Comparison of ENCODE assay signal across 8 cellular contexts in the genomic region with DNA sequence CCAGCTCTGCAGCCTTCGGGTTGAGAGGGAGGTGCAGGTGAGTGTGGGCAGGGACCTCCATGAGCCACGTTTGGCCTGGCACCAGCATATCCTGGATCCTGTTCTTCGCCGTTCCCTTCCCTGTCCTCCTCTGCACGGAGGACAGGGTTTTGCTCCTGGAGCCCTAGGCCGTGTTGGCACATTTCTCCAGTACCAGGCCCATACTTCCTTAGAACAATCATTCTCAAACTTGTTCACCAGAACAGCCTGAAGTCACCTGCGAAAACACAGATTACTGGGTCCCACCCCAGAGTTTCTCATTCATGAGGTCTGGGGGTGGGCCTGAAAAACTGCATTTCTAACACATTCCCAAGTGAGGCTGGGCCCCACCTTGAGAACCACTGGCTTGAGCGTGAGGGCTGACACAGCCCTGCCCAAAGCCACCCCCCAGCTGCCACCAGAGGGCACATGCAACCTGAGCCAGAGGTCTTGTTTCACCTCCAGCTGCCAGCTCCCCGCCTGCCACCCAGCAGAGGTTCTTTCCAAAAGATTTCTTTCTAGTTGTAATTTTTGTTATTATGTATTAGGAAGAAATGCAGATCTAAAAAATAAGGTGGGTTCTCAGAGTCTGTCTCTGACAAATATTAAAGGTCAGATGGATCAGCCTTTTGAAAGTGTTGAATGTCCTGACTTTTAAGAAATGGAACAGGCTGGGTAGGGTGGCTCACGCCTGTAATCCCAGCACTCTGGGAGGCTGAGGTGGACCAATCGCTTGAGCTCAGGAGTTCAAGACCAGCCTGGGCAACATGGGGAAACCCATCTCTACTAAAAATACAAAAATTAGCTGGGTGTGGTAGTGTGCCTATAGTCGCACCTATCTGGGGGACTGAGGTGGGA. TPM values are rescaled to one million over a fixed set of nuclear protein-coding genes. Genes with fewer than 3 reads are reported as not detected.
DNase-seq lines count a peak whose midpoint lies in the region; ATAC-seq and TF ChIP-seq lines count a peak whose summit lies in the region.

No MANE protein-coding gene starts in this region.

- H3K27me3 ChIP-seq in BLaER1 (no peaks in the 10 kb centered on the region), body of pancreas (no peaks in the 10 kb centered on the region), right lobe of liver (no peaks in the 10 kb centered on the region)

- ATAC-seq in body of pancreas (peak; percentile 88), right lobe of liver (peak; percentile 90 to 96 (median 95)), GM21723 (IDR thresholded peaks at IDR 0.05; ENCODE audit: unreplicated experiment) (no peak)

- no peak for TF ChIP-seq POLR2A in body of pancreas (IDR thresholded peaks at IDR 0.05)
- TF ChIP-seq POLR2A in right lobe of liver (IDR thresholded peaks at IDR 0.05): no peak

- 0 out of 2 replicates have a peak overlapping the region, but pooled peaks have one; percentile 16 for H3K4me2 ChIP-seq in BLaER1

- TF ChIP-seq CTCF in body of pancreas (IDR thresholded peaks at IDR 0.05) (peak; percentile 28 to 72 (median 63)), right lobe of liver (IDR thresholded peaks at IDR 0.05) (peak; percentile 59 to 76 (median 66))

- H3K4me3 ChIP-seq in BLaER1: no peak overlapping the region
- H3K4me3 ChIP-seq in body of pancreas: no peak overlapping the region
- H3K4me3 ChIP-seq in right lobe of liver: no peak overlapping the region

- no peak overlapping the region for H3K9ac ChIP-seq in BLaER1

- no peaks in the 10 kb centered on the region for H3K9me3 ChIP-seq in BLaER1
- no peaks in the 10 kb centered on the region for H3K9me3 ChIP-seq in body of pancreas
- H3K9me3 ChIP-seq in right lobe of liver: no peaks in the 10 kb centered on the region

- H3K27ac ChIP-seq in BLaER1 (no peak overlapping the region), body of pancreas (no peak overlapping the region), right lobe of liver (no peak overlapping the region)

- H3K4me1 ChIP-seq in BLaER1: peaks cover 38% of the 10 kb centered on the region
- no peaks in the 10 kb centered on the region for H3K4me1 ChIP-seq in body of pancreas
- peaks cover 0 to 8% (median 1%) of the 10 kb centered on the region in 4 donors for H3K4me1 ChIP-seq in right lobe of liver

- 61 to 65% methylated on average over 11 to 12 of the region's 12 CpGs for WGBS in body of pancreas, 2 donors
- 66% methylated on average over 6 of the region's 12 CpGs for WGBS in right lobe of liver (ENCODE audit: insufficient coverage, low coverage, low lambda C conversion rate, missing lambda C conversion rate)

- DNase-seq in HK-2 (ENCODE audit: unreplicated experiment): peak; percentile 47
- DNase-seq in T-helper 9 cell: peak; percentile 54
- peak; percentile 69 to 82 (median 75) for DNase-seq in body of pancreas
- DNase-seq in right lobe of liver: peak; percentile 71 to 75 (median 74)
- peak; percentile 52 for DNase-seq in stimulated activated CD8-positive, alpha-beta memory T cell treated with anti-CD3 and anti-CD28 coated beads, Interleukin-4, amount 100 ng/mL, for 24 hours (ENCODE audit: low read depth)
- DNase-seq in occipital lobe (lab: John Stamatoyannopoulos, UW): no peak

- intact Hi-C loops in body of pancreas (cut with DNase I) (loop anchor here (5.0 kb wide), 1 partner anchor 304 kb away; no protein-coding TSS in a partner anchor), right lobe of liver (cut with DNase I) (no loop called here)

- H4K20me1 ChIP-seq in BLaER1: 0 out of 2 replicates have a peak, but pooled peaks cover 5% of the 10 kb centered on the region

- H3K36me3 ChIP-seq in BLaER1 (peaks cover 31% of the 10 kb centered on the region), body of pancreas (replicated peaks in 1 of 2; ENCODE audit: insufficient read depth in 1 of 2, low read depth in 2 of 2) (peaks cover 0 to 1% of the 10 kb centered on the region in 2 donors), right lobe of liver (peaks cover 0 to 12% (median 4%) of the 10 kb centered on the region in 4 donors)

RNA-seq across cellular contexts. Expression of gene LDLRAP1, which starts 39.6 kb away (rescaled TPM):
- total RNA-seq in body of pancreas: 10 to 100 TPM; 20.8 to 23.7 TPM
- 10 to 100 TPM; 15.3 to 24.3 (median 16.7) TPM for total RNA-seq in right lobe of liver
- total RNA-seq in occipital lobe: 1.2 TPM
